In the genomic region with DNA sequence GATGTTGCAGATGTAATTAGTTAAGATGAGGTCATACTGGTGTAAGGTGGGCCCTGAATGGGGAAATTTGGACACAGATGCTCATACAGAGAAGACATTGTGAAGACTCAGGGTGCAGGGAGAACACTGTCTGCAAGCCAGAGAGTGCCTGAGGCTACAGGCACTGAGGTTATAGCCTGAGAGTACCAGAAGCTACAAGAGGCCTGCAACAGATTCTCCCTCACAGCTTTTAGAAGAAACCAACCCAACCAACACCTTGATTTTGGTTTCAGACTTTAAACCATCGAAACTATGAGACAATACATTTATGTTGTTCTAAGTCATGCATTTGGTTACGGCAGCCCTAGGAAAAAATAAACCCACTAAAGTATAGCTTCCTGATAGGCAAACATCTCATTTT, we compare ENCODE assay signal across 16 cellular contexts.
DNase-seq lines count a peak whose midpoint lies in the region; ATAC-seq and TF ChIP-seq lines count a peak whose summit lies in the region.
"Had no signal": no experiment of that assay in that cellular context is flagged by ENCODE, and none has a peak within 500 bp of the region (broad histone marks: within the 10 kb centered on the region; RNA-seq: fewer than 3 reads in every experiment).

No MANE protein-coding gene starts in this region.

- TF ChIP-seq CTCF in left ventricle myocardium inferior (IDR thresholded peaks at IDR 0.05; ENCODE audit: borderline replicate concordance) = no peak
- TF ChIP-seq CTCF in foreskin fibroblast (IDR thresholded peaks at IDR 0.05; ENCODE audit: low read depth, low read length) = no peak

- no peaks in the 10 kb centered on the region for H3K4me1 ChIP-seq in left ventricle myocardium inferior

- no peak overlapping the region for H3K27ac ChIP-seq in left ventricle myocardium inferior (replicated peaks)

- no peaks in the 10 kb centered on the region for H3K36me3 ChIP-seq in left ventricle myocardium inferior
- H3K36me3 ChIP-seq: BE2C had no signal

- H3K4me3 ChIP-seq in left ventricle myocardium inferior (no peak overlapping the region), foreskin fibroblast (ENCODE audit: low read depth in 1 of 2, low read length in 2 of 2) (no peak overlapping the region)

- peaks cover 5% of the 10 kb centered on the region for H3K9me3 ChIP-seq in left ventricle myocardium inferior (replicated peaks)
- H3K9me3 ChIP-seq: BE2C had no signal

- no peaks in the 10 kb centered on the region for H3K27me3 ChIP-seq in left ventricle myocardium inferior (ENCODE audit: low read depth)
- H3K27me3 ChIP-seq: BE2C had no signal

- ATAC-seq in GM18508 (IDR thresholded peaks at IDR 0.05; ENCODE audit: insufficient read depth, unreplicated experiment) (peak; percentile 88), GM19468 (IDR thresholded peaks at IDR 0.05; ENCODE audit: extremely low read depth, unreplicated experiment) (peak; percentile 52), HG02973 (IDR thresholded peaks at IDR 0.05; ENCODE audit: unreplicated experiment) (peak; percentile 71), GM18873 (IDR thresholded peaks at IDR 0.05; ENCODE audit: low FRiP score, unreplicated experiment) (no peak)
- ATAC-seq: left ventricle myocardium superior, natural killer cell, right cardiac atrium had no signal

- peak; percentile 9 for DNase-seq in NCI-H69 (lab: John Stamatoyannopoulos, UW)
- DNase-seq in left ventricle myocardium inferior = no peak
- no peak for DNase-seq in foreskin fibroblast
- no peak for DNase-seq in stimulated activated CD4-positive, alpha-beta T cell treated with anti-CD3 and anti-CD28 coated beads, Interleukin-4, amount 100 ng/mL, for 4 hours
- DNase-seq: BE2C, DMS79, head of caudate nucleus, left ventricle myocardium superior, natural killer cell, NCI-H1694 treated with DMSO at 0.1 percent for 48 hours, right cardiac atrium, SIG-M5 had no signal

- intact Hi-C loops in left ventricle myocardium inferior (cut with micrococcal nuclease) = no loop called here
